ENCODE assay signal across 8 cellular contexts in genomic region chr10:4981722-4982471, GRCh38. TPM values are rescaled to one million over a fixed set of nuclear protein-coding genes. Genes with fewer than 3 reads are reported as not detected.
DNase-seq lines count a peak whose midpoint lies in the region; ATAC-seq and TF ChIP-seq lines count a peak whose summit lies in the region.

No MANE protein-coding gene starts in this region.

- ATAC-seq in GM21526 (IDR thresholded peaks at IDR 0.05; ENCODE audit: low FRiP score, unreplicated experiment) = no peak
- no peak for ATAC-seq in HG03571 (IDR thresholded peaks at IDR 0.05; ENCODE audit: unreplicated experiment)

- DNase-seq in GM13977 (ENCODE audit: low spot score) = peak; percentile 4
- peak; percentile 24 for DNase-seq in NCI-H510A treated with DMSO at 0.1 percent for 48 hours (lab: John Stamatoyannopoulos, UW)
- peak; percentile 74 to 75 for DNase-seq in erythroblast (lab: John Stamatoyannopoulos, UW)
- DNase-seq in neural progenitor cell (ENCODE audit: low spot score) = peak; percentile 74
- no peak for DNase-seq in NCI-H1436 (lab: John Stamatoyannopoulos, UW)
- DNase-seq in activated CD4-positive, CD25-positive, alpha-beta regulatory T cell treated with anti-CD3 and anti-CD28 coated beads, Interleukin-2, amount 50 U/mL, for 72 hours = no peak

- no peaks in the 10 kb centered on the region for H3K27me3 ChIP-seq in neural progenitor cell

- H3K4me1 Mint-ChIP-seq in neural progenitor cell = peaks cover 6% of the 10 kb centered on the region

- H3K36me3 Mint-ChIP-seq in neural progenitor cell = no peaks in the 10 kb centered on the region

- no peak overlapping the region for H3K4me3 ChIP-seq in neural progenitor cell

- no peak overlapping the region for H3K9ac ChIP-seq in neural progenitor cell

- TF ChIP-seq POLR2A in erythroblast (IDR thresholded peaks at IDR 0.05; ENCODE audit: low read length) = no peak

- H3K4me3 Mint-ChIP-seq in neural progenitor cell = no peak overlapping the region

- TF ChIP-seq CTCF in GM13977 (IDR thresholded peaks at IDR 0.05; ENCODE audit: extremely low read depth, insufficient read depth, missing control alignments) = peak; percentile 33
- peak; percentile 58 for TF ChIP-seq CTCF in neural progenitor cell (IDR thresholded peaks at IDR 0.05)

- H3K27ac Mint-ChIP-seq in neural progenitor cell = no peak overlapping the region

- no peak overlapping the region for H2AFZ ChIP-seq in neural progenitor cell (replicated peaks)

- in situ Hi-C loops in GM13977 (cut with MboI; ENCODE audit: low pct_unique_long_range_greater_than_20kb, low sequenced_read_pairs, unreplicated experiment) = no loop called here

- no peaks in the 10 kb centered on the region for H3K4me1 ChIP-seq in neural progenitor cell

- no peaks in the 10 kb centered on the region for H3K27me3 Mint-ChIP-seq in neural progenitor cell (ENCODE audit: insufficient read depth, low read depth)

- H3K79me2 ChIP-seq in neural progenitor cell (ENCODE audit: low read depth) = no peaks in the 10 kb centered on the region

- H3K9me3 Mint-ChIP-seq in neural progenitor cell = peaks cover 4% of the 10 kb centered on the region

- no peaks in the 10 kb centered on the region for H3F3A ChIP-seq in neural progenitor cell (ENCODE audit: low read depth)

- no peak overlapping the region for H3K27ac ChIP-seq in neural progenitor cell

- H3K36me3 ChIP-seq in neural progenitor cell = no peaks in the 10 kb centered on the region

- H3K9me3 ChIP-seq in neural progenitor cell (ENCODE audit: low read depth) = no peaks in the 10 kb centered on the region

- no peaks in the 10 kb centered on the region for H4K20me1 ChIP-seq in neural progenitor cell (ENCODE audit: low read depth)

- H3K4me2 ChIP-seq in neural progenitor cell = no peak overlapping the region

RNA-seq across cellular contexts. Expression of gene AKR1C1, which starts 18.7 kb away (rescaled TPM):
- 2.9 and 3.7 TPM in 2 replicates for total RNA-seq in neural progenitor cell (ENCODE audit: low replicate concordance)

RNA-seq across cellular contexts. Expression of gene AKR1C2, which starts 21.8 kb away (rescaled TPM):
- total RNA-seq in neural progenitor cell (ENCODE audit: low replicate concordance) = 1.8 and 4.7 TPM in 2 replicates

Comparison
In these comparisons a context has a peak if more than half of its experiments do, and no peak if none do; other contexts are left out.
1. DNase-seq: peak in GM13977 (single experiment), NCI-H510A treated with DMSO at 0.1 percent for 48 hours (single experiment), erythroblast (2 of 2) and neural progenitor cell (single experiment); none in NCI-H1436 (single experiment) and activated CD4-positive, CD25-positive, alpha-beta regulatory T cell treated with anti-CD3 and anti-CD28 coated beads, Interleukin-2, amount 50 U/mL, for 72 hours (single experiment).